Comparison of ENCODE assay signal across 13 cellular contexts in the genomic region with DNA sequence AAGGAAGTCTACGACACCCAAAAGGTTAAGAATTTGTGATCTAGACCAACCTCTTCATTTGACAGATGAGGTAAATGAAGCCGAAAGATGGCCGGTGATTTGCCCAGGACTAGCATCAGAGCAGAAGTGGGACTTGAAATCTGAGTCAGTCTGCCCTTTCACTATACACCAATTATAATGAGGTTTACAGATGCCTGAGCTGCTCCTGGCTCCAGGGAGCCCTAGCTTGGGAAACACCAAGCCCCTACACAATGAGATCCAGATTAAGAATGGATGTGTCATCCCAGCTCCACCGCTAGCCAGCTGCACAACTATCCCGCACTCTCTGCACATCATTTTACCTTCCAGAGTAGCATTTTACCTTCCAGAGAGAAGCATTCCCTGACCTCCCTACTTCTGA. TPM values are rescaled to one million over a fixed set of nuclear protein-coding genes. Genes with fewer than 3 reads are reported as not detected.
DNase-seq lines count a peak whose midpoint lies in the region; TF ChIP-seq lines count a peak whose summit lies in the region.
"Had no signal": no experiment of that assay in that cellular context is flagged by ENCODE, and none has a peak within 500 bp of the region (broad histone marks: within the 10 kb centered on the region; RNA-seq: fewer than 3 reads in every experiment).

No MANE protein-coding gene starts in this region.

- no peak overlapping the region for H3K4me3 ChIP-seq in brain microvascular endothelial cell (ENCODE audit: low read depth, low read length)
- H3K4me3 ChIP-seq in spleen = no peak overlapping the region
- H3K4me3 ChIP-seq: testis had no signal

- intact Hi-C loops in spleen (cut with DNase I; ENCODE audit: low total_unique reads) = no loop called here

- H3K27ac ChIP-seq in brain microvascular endothelial cell (no peak overlapping the region), spleen (no peak overlapping the region)
- H3K27ac ChIP-seq: testis had no signal

- H3K4me1 Mint-ChIP-seq in osteocyte (ENCODE audit: unreplicated experiment) = peaks cover 39% of the 10 kb centered on the region

- no peaks in the 10 kb centered on the region for H3K4me1 ChIP-seq in spleen

- peak overlapping the region; percentile 32 for H3K27ac Mint-ChIP-seq in osteocyte (ENCODE audit: unreplicated experiment)

- 70 to 88% (median 81%) methylated on average over 5 of the region's 5 CpGs for WGBS in spleen, 5 donors

- no peak for TF ChIP-seq POLR2A in spleen (IDR thresholded peaks at IDR 0.05)

- H3K36me3 ChIP-seq in brain microvascular endothelial cell (replicated peaks) (no peaks in the 10 kb centered on the region), spleen (no peaks in the 10 kb centered on the region)

- no peaks in the 10 kb centered on the region for H3K9me3 ChIP-seq in spleen
- H3K9me3 ChIP-seq: Caco-2, testis had no signal

- H3K9me3 Mint-ChIP-seq in osteocyte (ENCODE audit: unreplicated experiment) = no peaks in the 10 kb centered on the region

- DNase-seq in ELR (ENCODE audit: low read depth) (peak; percentile 65), NCI-H1694 treated with DMSO at 0.1 percent for 48 hours (lab: John Stamatoyannopoulos, UW) (peak; percentile 46), brain microvascular endothelial cell (peak; percentile 35), osteocyte (ENCODE audit: extremely low spot score, unreplicated experiment) (no peak), spleen (no peak)
- DNase-seq in stimulated activated CD4-positive, alpha-beta T cell treated with anti-CD3 and anti-CD28 coated beads, Interleukin-4, amount 100 ng/mL, for 24 hours = no peak
- DNase-seq in activated CD4-positive, CD25-positive, alpha-beta regulatory T cell (lab: John Stamatoyannopoulos, UW) = no peak
- DNase-seq: activated naive CD4-positive, alpha-beta T cell treated with Interleukin-2 at 50 U/mL for 16 hours; Caco-2; NCI-H510A treated with DMSO at 0.1 percent for 48 hours; RPMI8226; testis had no signal

- H3K27me3 Mint-ChIP-seq in osteocyte (ENCODE audit: unreplicated experiment) = no peaks in the 10 kb centered on the region

- no peak overlapping the region for H3K4me3 Mint-ChIP-seq in osteocyte (ENCODE audit: unreplicated experiment)

- in situ Hi-C loops in brain microvascular endothelial cell (cut with HindIII; ENCODE audit: low pct_ligation_motif_present, low sequenced_read_pairs) = no loop called here

- no peaks in the 10 kb centered on the region for H3K36me3 Mint-ChIP-seq in osteocyte (ENCODE audit: unreplicated experiment)

- H3K27me3 ChIP-seq in brain microvascular endothelial cell (replicated peaks) = peaks cover 2% of the 10 kb centered on the region
- peaks cover 0 to 37% (median 0%) of the 10 kb centered on the region in 7 donors for H3K27me3 ChIP-seq in spleen (replicated peaks in 1 of 7)
- H3K27me3 ChIP-seq: testis had no signal

- TF ChIP-seq CTCF in brain microvascular endothelial cell (IDR thresholded peaks at IDR 0.05; ENCODE audit: low read depth, low read length, missing control alignments) (no peak), osteocyte (IDR thresholded peaks at IDR 0.05) (no peak), spleen (IDR thresholded peaks at IDR 0.05 in 8 of 11, conservative IDR thresholded peaks at IDR 0.05 in 3 of 11) (no peak)

RNA-seq across cellular contexts. Expression of gene SERTAD4, which starts 26.9 kb away (rescaled TPM):
- total RNA-seq in osteocyte (40.5 and 47.2 TPM in 2 replicates), spleen (under 1 TPM in 2 of 7 donors, not detected in 5; 0.06 to 0.07 TPM)
- polyA plus RNA-seq in spleen = under 1 TPM; 0.02 to 0.09 (median 0.06) TPM
- total RNA-seq: activated CD8-positive, alpha-beta memory T cell treated with anti-CD3 and anti-CD28 coated beads for 36 hours had no signal

Comparison
In these comparisons a context has a peak if more than half of its experiments do, and no peak if none do; other contexts are left out.
1. DNase-seq: peak in ELR (single experiment), NCI-H1694 treated with DMSO at 0.1 percent for 48 hours (single experiment) and brain microvascular endothelial cell (single experiment); none in osteocyte (single experiment), stimulated activated CD4-positive, alpha-beta T cell treated with anti-CD3 and anti-CD28 coated beads, Interleukin-4, amount 100 ng/mL, for 24 hours (single experiment), spleen (single experiment) and activated CD4-positive, CD25-positive, alpha-beta regulatory T cell (0 of 4).
2. RNA of gene SERTAD4, which starts 26.9 kb away (total RNA-seq): 40.5 to 47.2 TPM in osteocyte; 0.06 to 0.07 TPM in spleen; every median in the first group is over 10 times any median in the second.